13 cellular contexts compared by ENCODE assay signal in the genomic region with DNA sequence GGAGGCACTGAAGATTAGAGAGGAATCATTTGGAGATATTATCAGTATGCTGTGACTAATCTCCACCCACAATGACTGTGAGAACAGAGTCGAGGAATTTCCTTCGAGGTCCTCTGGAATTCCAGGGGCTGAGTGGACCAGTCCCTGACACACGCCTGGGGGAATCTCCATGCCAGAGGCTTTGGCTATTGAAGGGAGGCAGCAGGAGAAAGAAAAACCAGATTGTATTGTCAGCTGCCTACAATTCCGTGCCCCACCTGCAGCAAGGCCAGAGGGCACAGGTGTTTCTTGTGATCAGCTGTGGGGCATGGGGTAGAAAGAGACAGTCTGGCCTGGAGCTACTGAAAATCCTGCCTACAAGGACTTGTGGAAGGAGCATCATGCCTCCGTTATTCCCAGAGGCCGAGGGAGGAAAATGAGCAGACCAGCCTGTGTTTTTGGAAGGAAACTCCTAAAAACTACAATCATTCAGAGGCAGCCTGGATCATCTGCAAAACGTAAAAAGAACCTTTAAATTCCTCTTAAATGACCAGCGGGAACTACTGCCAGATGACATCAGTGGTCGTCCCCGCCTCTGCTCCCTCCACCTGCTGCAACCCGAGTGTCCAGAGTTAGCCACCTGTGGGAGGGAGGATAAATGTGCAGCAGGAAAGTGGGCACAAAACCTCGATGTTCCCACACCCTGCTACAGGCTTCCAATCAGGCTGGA. TPM values are rescaled to one million over a fixed set of nuclear protein-coding genes. Genes with fewer than 3 reads are reported as not detected.
DNase-seq lines count a peak whose midpoint lies in the region; ATAC-seq, FAIRE-seq and TF ChIP-seq lines count a peak whose summit lies in the region.
"Had no signal": no experiment of that assay in that cellular context is flagged by ENCODE, and none has a peak within 500 bp of the region (broad histone marks: within the 10 kb centered on the region; RNA-seq: fewer than 3 reads in every experiment).

No MANE protein-coding gene starts in this region.

- no peak overlapping the region for H3K27ac Mint-ChIP-seq in GM23338

- TF ChIP-seq POLR2A in erythroblast (IDR thresholded peaks at IDR 0.05; ENCODE audit: low read length), result no peak

- peaks cover 6% of the 10 kb centered on the region for H3K4me1 ChIP-seq in GM23338 (ENCODE audit: insufficient read depth)

- H3K4me2 ChIP-seq in GM23338, result no peak overlapping the region

- no peak overlapping the region for H3K4me3 Mint-ChIP-seq in GM23338

- H3K27ac ChIP-seq in GM23338 (ENCODE audit: low read depth), result no peak overlapping the region
- no peak overlapping the region for H3K27ac ChIP-seq in epithelial cell of prostate

- H3K9me2 ChIP-seq in GM23338 (ENCODE audit: insufficient read depth), result no peaks in the 10 kb centered on the region

- H2AFZ ChIP-seq in GM23338, result no peak overlapping the region

- DNase-seq in GM23338 (ENCODE audit: low spot score), result peak; percentile 48
- DNase-seq in RCC 7860 (ENCODE audit: low spot score), result peak; percentile 82
- peak; percentile 55 for DNase-seq in epithelial cell of prostate (ENCODE audit: low read depth, low spot score)
- DNase-seq in pulmonary artery endothelial cell (ENCODE audit: low read depth, low spot score), result peak; percentile 77
- no peak for DNase-seq in NCI-H1105 treated with DMSO at 0.1 percent for 48 hours (lab: John Stamatoyannopoulos, UW)
- DNase-seq in erythroblast (lab: John Stamatoyannopoulos, UW), result no peak
- DNase-seq in NCI-H128 (lab: John Stamatoyannopoulos, UW; ENCODE audit: unreplicated experiment), result no peak
- DNase-seq: effector CD8-positive, alpha-beta T cell; left ventricle myocardium superior; NCI-H2029; small intestine; stimulated activated naive CD8-positive, alpha-beta T cell treated with anti-CD3 and anti-CD28 coated beads, Interleukin-15, Interleukin-2, amounts not matched to agents 100 U/mL and 50 U/mL, for 24 hours had no signal

- FAIRE-seq in RCC 7860 (lab: Jason Lieb, UNC), result peak; percentile 78
- FAIRE-seq: small intestine had no signal

- no peaks in the 10 kb centered on the region for H3F3A ChIP-seq in GM23338 (replicated peaks; ENCODE audit: low read depth)

- no peaks in the 10 kb centered on the region for H3K36me3 ChIP-seq in GM23338 (ENCODE audit: insufficient read depth)

- H4K20me1 ChIP-seq in GM23338 (replicated peaks; ENCODE audit: insufficient read depth), result peaks cover 3% of the 10 kb centered on the region; the same call in 1 of the 2 replicates

- H3K4me3 ChIP-seq in GM23338, result no peak overlapping the region

- no peaks in the 10 kb centered on the region for H3K36me3 Mint-ChIP-seq in GM23338 (ENCODE audit: low read depth)

- peaks cover 27% of the 10 kb centered on the region for H3K27me3 ChIP-seq in GM23338 (ENCODE audit: insufficient read depth)

- H3K9me3 Mint-ChIP-seq in GM23338, result no peaks in the 10 kb centered on the region

- H3K79me2 ChIP-seq in GM23338 (replicated peaks; ENCODE audit: insufficient read depth), result no peaks in the 10 kb centered on the region

- no peak for TF ChIP-seq CTCF in GM23338 (conservative IDR thresholded peaks at IDR 0.05; ENCODE audit: low read depth in 2 of 2)

- peak; percentile 71 for ATAC-seq in GM23338
- no peak for ATAC-seq in GM21737 (IDR thresholded peaks at IDR 0.05; ENCODE audit: unreplicated experiment)
- ATAC-seq: left ventricle myocardium superior; stimulated activated naive CD8-positive, alpha-beta T cell treated with anti-CD3 and anti-CD28 coated beads, Interleukin-15, Interleukin-2, amounts not matched to agents 100 U/mL and 50 U/mL, for 24 hours had no signal

- H3K27me3 Mint-ChIP-seq in GM23338 (ENCODE audit: insufficient read depth, low read depth, poor library complexity), result peaks cover 22% of the 10 kb centered on the region

- H3K4me1 Mint-ChIP-seq in GM23338, result peaks cover 17% of the 10 kb centered on the region

TF ChIP-seq in GM23338, 12 proteins besides CTCF, POLR2A, EP300 and RAD21:
- TF ChIP-seq, protein P1, sequence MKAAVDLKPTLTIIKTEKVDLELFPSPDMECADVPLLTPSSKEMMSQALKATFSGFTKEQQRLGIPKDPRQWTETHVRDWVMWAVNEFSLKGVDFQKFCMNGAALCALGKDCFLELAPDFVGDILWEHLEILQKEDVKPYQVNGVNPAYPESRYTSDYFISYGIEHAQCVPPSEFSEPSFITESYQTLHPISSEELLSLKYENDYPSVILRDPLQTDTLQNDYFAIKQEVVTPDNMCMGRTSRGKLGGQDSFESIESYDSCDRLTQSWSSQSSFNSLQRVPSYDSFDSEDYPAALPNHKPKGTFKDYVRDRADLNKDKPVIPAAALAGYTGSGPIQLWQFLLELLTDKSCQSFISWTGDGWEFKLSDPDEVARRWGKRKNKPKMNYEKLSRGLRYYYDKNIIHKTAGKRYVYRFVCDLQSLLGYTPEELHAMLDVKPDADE (IDR thresholded peaks at IDR 0.05), result no peak
- TF ChIP-seq POLR2AphosphoS5 (IDR thresholded peaks at IDR 0.05; ENCODE audit: low read depth) (no peak), EZH2phosphoT487 (IDR thresholded peaks at IDR 0.05; ENCODE audit: unreplicated experiment) (no peak), ZNF114 (CRISPR knock-in tag; IDR thresholded peaks at IDR 0.05) (no peak), JUNB (IDR thresholded peaks at IDR 0.05; ENCODE audit: unreplicated experiment) (no peak)
- TF ChIP-seq, protein P2, sequence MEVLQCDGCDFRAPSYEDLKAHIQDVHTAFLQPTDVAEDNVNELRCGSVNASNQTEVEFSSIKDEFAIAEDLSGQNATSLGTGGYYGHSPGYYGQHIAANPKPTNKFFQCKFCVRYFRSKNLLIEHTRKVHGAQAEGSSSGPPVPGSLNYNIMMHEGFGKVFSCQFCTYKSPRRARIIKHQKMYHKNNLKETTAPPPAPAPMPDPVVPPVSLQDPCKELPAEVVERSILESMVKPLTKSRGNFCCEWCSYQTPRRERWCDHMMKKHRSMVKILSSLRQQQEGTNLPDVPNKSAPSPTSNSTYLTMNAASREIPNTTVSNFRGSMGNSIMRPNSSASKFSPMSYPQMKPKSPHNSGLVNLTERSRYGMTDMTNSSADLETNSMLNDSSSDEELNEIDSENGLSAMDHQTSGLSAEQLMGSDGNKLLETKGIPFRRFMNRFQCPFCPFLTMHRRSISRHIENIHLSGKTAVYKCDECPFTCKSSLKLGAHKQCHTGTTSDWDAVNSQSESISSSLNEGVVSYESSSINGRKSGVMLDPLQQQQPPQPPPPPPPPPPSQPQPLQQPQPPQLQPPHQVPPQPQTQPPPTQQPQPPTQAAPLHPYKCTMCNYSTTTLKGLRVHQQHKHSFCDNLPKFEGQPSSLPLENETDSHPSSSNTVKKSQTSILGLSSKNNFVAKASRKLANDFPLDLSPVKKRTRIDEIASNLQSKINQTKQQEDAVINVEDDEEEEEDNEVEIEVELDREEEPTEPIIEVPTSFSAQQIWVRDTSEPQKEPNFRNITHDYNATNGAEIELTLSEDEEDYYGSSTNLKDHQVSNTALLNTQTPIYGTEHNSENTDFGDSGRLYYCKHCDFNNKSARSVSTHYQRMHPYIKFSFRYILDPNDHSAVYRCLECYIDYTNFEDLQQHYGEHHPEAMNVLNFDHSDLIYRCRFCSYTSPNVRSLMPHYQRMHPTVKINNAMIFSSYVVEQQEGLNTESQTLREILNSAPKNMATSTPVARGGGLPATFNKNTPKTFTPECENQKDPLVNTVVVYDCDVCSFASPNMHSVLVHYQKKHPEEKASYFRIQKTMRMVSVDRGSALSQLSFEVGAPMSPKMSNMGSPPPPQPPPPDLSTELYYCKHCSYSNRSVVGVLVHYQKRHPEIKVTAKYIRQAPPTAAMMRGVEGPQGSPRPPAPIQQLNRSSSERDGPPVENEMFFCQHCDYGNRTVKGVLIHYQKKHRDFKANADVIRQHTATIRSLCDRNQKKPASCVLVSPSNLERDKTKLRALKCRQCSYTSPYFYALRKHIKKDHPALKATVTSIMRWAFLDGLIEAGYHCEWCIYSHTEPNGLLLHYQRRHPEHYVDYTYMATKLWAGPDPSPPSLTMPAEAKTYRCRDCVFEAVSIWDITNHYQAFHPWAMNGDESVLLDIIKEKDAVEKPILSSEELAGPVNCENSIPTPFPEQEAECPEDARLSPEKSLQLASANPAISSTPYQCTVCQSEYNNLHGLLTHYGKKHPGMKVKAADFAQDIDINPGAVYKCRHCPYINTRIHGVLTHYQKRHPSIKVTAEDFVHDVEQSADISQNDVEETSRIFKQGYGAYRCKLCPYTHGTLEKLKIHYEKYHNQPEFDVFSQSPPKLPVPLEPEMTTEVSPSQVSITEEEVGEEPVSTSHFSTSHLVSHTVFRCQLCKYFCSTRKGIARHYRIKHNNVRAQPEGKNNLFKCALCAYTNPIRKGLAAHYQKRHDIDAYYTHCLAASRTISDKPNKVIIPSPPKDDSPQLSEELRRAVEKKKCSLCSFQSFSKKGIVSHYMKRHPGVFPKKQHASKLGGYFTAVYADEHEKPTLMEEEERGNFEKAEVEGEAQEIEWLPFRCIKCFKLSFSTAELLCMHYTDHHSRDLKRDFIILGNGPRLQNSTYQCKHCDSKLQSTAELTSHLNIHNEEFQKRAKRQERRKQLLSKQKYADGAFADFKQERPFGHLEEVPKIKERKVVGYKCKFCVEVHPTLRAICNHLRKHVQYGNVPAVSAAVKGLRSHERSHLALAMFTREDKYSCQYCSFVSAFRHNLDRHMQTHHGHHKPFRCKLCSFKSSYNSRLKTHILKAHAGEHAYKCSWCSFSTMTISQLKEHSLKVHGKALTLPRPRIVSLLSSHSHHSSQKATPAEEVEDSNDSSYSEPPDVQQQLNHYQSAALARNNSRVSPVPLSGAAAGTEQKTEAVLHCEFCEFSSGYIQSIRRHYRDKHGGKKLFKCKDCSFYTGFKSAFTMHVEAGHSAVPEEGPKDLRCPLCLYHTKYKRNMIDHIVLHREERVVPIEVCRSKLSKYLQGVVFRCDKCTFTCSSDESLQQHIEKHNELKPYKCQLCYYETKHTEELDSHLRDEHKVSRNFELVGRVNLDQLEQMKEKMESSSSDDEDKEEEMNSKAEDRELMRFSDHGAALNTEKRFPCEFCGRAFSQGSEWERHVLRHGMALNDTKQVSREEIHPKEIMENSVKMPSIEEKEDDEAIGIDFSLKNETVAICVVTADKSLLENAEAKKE (CRISPR knock-in tag; IDR thresholded peaks at IDR 0.05), result no peak

RNA-seq across cellular contexts. Expression of a gene that starts 25.4 kb away (rescaled TPM):
- 70.5 and 85.2 TPM in 2 replicates for total RNA-seq in GM23338 (2014; rRNA removed; shearing (Covaris generic))
- 41.4 and 46.5 TPM in 2 replicates for polyA plus RNA-seq in GM23338 (2016; fragmentation: Nextera tagmentation; extraction: Ambion mirVana)
- 8.9 and 12.4 TPM in 2 replicates for total RNA-seq in pulmonary artery endothelial cell

Comparison
In these comparisons a context has a peak if more than half of its experiments do, and no peak if none do; other contexts are left out.
1. DNase-seq: peak in GM23338 (single experiment), RCC 7860 (single experiment), epithelial cell of prostate (single experiment) and pulmonary artery endothelial cell (single experiment); none in NCI-H1105 treated with DMSO at 0.1 percent for 48 hours (single experiment), erythroblast (0 of 2) and NCI-H128 (single experiment).